14 cellular contexts compared by ENCODE assay signal in the genomic region with DNA sequence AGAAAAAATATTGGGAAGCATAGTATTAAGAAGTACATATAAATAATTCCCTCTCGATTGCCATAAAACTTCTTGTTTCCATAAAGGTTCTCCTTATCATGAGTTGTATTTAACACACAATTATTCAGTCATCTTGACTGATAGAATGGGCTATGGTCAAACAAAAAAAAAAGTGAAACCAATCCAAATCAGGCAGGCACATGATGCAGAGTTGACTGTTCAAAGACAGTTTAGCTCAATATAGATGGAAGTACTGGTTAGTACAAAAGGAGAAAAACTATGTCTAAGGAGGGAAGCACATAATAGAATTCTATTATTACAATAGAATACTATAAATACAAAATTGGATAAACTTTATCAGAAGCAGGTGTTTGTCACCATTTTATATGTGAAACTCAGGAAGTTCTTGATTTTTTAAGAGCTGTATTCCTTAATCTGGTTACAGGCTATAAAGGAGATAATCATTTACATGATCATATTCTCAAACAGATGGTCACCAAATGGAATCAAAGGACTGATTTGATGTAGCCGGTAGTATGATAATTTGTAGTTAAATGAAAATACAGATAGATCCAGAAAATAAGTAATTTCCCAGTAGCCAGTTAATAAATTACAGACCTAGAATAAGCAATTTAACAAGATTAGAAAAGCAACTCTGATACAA.
"Had no signal": no experiment of that assay in that cellular context is flagged by ENCODE, and none has a peak within 500 bp of the region (broad histone marks: within the 10 kb centered on the region; RNA-seq: fewer than 3 reads in every experiment).

No MANE protein-coding gene starts in this region.

- H3K4me1 ChIP-seq: thyroid gland had no signal

- H3K27ac ChIP-seq: epithelial cell of prostate, neutrophil, thyroid gland had no signal

- H3K4me3 ChIP-seq: thyroid gland had no signal

- DNase-seq: activated CD8-positive, alpha-beta memory T cell treated with anti-CD3 and anti-CD28 coated beads, Interleukin-2, amount 50 U/mL, for 4 hours; activated CD8-positive, alpha-beta T cell treated with anti-CD3 and anti-CD28 coated beads for 36 hours; activated naive CD4-positive, alpha-beta T cell; anterior cingulate cortex; dermis blood vessel endothelial cell; effector memory CD8-positive, alpha-beta T cell; kidney glomerular epithelial cell; mesenchymal stem cell; natural killer cell; stimulated activated CD4-positive, alpha-beta T cell treated with anti-CD3 and anti-CD28 coated beads, Interleukin-2, amount 100 ng/mL, for 48 hours; stimulated activated naive B cell treated with anti-CD40 and anti-IgM and Interleukin-4, amounts not matched to agents 10 μg/mL and 1 μg/mL and 100 μg/mL, for 72 hours; thyroid gland had no signal

- H3K27me3 ChIP-seq: neutrophil, thyroid gland had no signal

- ATAC-seq: activated CD8-positive, alpha-beta T cell treated with anti-CD3 and anti-CD28 coated beads for 36 hours; effector memory CD8-positive, alpha-beta T cell; natural killer cell; stimulated activated naive B cell treated with anti-CD40 and anti-IgM and Interleukin-4, amounts not matched to agents 10 μg/mL and 1 μg/mL and 100 μg/mL, for 72 hours had no signal

- H3K9me3 ChIP-seq: neutrophil, thyroid gland had no signal

- H3K36me3 ChIP-seq: neutrophil, thyroid gland had no signal
